ENCODE assay signal across 1 cellular context in genomic region chr1:165650981-165651625, GRCh38.
TF ChIP-seq lines count a peak whose summit lies in the region.

No MANE protein-coding gene starts in this region.

TF ChIP-seq in HepG2, 621 proteins besides CTCF, POLR2A, EP300 and RAD21:
- no peak for TF ChIP-seq ZNF318 (CRISPR knock-in tag; IDR thresholded peaks at IDR 0.05)
- TF ChIP-seq HHEX (CRISPR knock-in tag; IDR thresholded peaks at IDR 0.05), result no peak
- TF ChIP-seq ZNF776 (CRISPR knock-in tag; IDR thresholded peaks at IDR 0.05), result no peak
- peak in 1 of 2 experiments; percentile 39; a peak in 2 of 4 replicates for TF ChIP-seq MAFK (conservative IDR thresholded peaks at IDR 0.05 in 1 of 2, IDR thresholded peaks at IDR 0.05 in 1 of 2; ENCODE audit: low read length in 2 of 2)
- TF ChIP-seq, protein P1, sequence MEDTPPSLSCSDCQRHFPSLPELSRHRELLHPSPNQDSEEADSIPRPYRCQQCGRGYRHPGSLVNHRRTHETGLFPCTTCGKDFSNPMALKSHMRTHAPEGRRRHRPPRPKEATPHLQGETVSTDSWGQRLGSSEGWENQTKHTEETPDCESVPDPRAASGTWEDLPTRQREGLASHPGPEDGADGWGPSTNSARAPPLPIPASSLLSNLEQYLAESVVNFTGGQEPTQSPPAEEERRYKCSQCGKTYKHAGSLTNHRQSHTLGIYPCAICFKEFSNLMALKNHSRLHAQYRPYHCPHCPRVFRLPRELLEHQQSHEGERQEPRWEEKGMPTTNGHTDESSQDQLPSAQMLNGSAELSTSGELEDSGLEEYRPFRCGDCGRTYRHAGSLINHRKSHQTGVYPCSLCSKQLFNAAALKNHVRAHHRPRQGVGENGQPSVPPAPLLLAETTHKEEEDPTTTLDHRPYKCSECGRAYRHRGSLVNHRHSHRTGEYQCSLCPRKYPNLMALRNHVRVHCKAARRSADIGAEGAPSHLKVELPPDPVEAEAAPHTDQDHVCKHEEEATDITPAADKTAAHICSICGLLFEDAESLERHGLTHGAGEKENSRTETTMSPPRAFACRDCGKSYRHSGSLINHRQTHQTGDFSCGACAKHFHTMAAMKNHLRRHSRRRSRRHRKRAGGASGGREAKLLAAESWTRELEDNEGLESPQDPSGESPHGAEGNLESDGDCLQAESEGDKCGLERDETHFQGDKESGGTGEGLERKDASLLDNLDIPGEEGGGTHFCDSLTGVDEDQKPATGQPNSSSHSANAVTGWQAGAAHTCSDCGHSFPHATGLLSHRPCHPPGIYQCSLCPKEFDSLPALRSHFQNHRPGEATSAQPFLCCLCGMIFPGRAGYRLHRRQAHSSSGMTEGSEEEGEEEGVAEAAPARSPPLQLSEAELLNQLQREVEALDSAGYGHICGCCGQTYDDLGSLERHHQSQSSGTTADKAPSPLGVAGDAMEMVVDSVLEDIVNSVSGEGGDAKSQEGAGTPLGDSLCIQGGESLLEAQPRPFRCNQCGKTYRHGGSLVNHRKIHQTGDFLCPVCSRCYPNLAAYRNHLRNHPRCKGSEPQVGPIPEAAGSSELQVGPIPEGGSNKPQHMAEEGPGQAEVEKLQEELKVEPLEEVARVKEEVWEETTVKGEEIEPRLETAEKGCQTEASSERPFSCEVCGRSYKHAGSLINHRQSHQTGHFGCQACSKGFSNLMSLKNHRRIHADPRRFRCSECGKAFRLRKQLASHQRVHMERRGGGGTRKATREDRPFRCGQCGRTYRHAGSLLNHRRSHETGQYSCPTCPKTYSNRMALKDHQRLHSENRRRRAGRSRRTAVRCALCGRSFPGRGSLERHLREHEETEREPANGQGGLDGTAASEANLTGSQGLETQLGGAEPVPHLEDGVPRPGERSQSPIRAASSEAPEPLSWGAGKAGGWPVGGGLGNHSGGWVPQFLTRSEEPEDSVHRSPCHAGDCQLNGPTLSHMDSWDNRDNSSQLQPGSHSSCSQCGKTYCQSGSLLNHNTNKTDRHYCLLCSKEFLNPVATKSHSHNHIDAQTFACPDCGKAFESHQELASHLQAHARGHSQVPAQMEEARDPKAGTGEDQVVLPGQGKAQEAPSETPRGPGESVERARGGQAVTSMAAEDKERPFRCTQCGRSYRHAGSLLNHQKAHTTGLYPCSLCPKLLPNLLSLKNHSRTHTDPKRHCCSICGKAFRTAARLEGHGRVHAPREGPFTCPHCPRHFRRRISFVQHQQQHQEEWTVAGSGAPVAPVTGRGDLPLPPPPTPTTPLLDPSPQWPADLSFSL (CRISPR knock-in tag; IDR thresholded peaks at IDR 0.05), result no peak
- TF ChIP-seq NFE2L2 (IDR thresholded peaks at IDR 0.05; ENCODE audit: low read length), result peak; percentile 86
- TF ChIP-seq ZNF451 (CRISPR knock-in tag; IDR thresholded peaks at IDR 0.05), result no peak
- no peak for TF ChIP-seq ZBTB3 (CRISPR knock-in tag; IDR thresholded peaks at IDR 0.05; ENCODE audit: borderline replicate concordance, low read depth)
- TF ChIP-seq ZNF788 (CRISPR knock-in tag; IDR thresholded peaks at IDR 0.05; ENCODE audit: borderline replicate concordance), result no peak
- TF ChIP-seq MAFF (IDR thresholded peaks at IDR 0.05; ENCODE audit: low read depth, low read length), result 0 out of 2 replicates have a peak, but pooled peaks have one; percentile 14
- no peak for TF ChIP-seq SMARCE1 (IDR thresholded peaks at IDR 0.05; ENCODE audit: borderline replicate concordance)
- TF ChIP-seq ATF3 (CRISPR knock-in tag; IDR thresholded peaks at IDR 0.05), result no peak
